8 cellular contexts compared by ENCODE assay signal in genomic region chr10:27360581-27361172, GRCh38.
DNase-seq lines count a peak whose midpoint lies in the region; ATAC-seq and TF ChIP-seq lines count a peak whose summit lies in the region.

No MANE protein-coding gene starts in this region.

- DNase-seq in AG09319 (ENCODE audit: extremely low read depth, low read depth): peak; percentile 20
- DNase-seq in NCI-H2196 treated with DMSO at 0.1 percent for 48 hours (lab: John Stamatoyannopoulos, UW; ENCODE audit: unreplicated experiment): peak; percentile 18
- DNase-seq in activated CD4-positive, CD25-positive, alpha-beta regulatory T cell treated with anti-CD3 and anti-CD28 coated beads, Interleukin-2, amount 50 U/mL, for 72 hours: peak; percentile 82
- DNase-seq in cerebellum (ENCODE audit: low spot score): peak; percentile 7
- peak; percentile 78 for DNase-seq in left lobe of liver (ENCODE audit: low spot score)
- peak; percentile 72 to 73 for DNase-seq in stimulated activated CD4-positive, alpha-beta T cell treated with anti-CD3 and anti-CD28 coated beads, Interleukin-4, amount 100 ng/mL, for 48 hours (ENCODE audit: low read depth in 2 of 2)

- ATAC-seq in GM18868 (IDR thresholded peaks at IDR 0.05; ENCODE audit: unreplicated experiment) (peak; percentile 98), HG03103 (IDR thresholded peaks at IDR 0.05; ENCODE audit: low read depth, unreplicated experiment) (peak; percentile 86), left lobe of liver (peak; percentile 87)

- TF ChIP-seq CTCF in AG09319 (IDR thresholded peaks at IDR 0.05; ENCODE audit: low read depth, low read length): peak; percentile 64

Comparison
In these comparisons a context has a peak if more than half of its experiments do, and no peak if none do; other contexts are left out.
1. Peak in every context shown above with its lines: DNase-seq and ATAC-seq.
2. DNase-seq: peak in every context shown above with its lines; median percentile 82 in activated CD4-positive, CD25-positive, alpha-beta regulatory T cell treated with anti-CD3 and anti-CD28 coated beads, Interleukin-2, amount 50 U/mL, for 72 hours; 78 in left lobe of liver; 72 in stimulated activated CD4-positive, alpha-beta T cell treated with anti-CD3 and anti-CD28 coated beads, Interleukin-4, amount 100 ng/mL, for 48 hours; 20 in AG09319; 18 in NCI-H2196 treated with DMSO at 0.1 percent for 48 hours; 7 in cerebellum.